In genomic region chr19:48636859-48637448, GRCh38 we compare ENCODE assay signal across 8 cellular contexts. TPM values are rescaled to one million over a fixed set of nuclear protein-coding genes. Genes with fewer than 3 reads are reported as not detected.
DNase-seq lines count a peak whose midpoint lies in the region; ATAC-seq lines count a peak whose summit lies in the region.

A gene with protein sequence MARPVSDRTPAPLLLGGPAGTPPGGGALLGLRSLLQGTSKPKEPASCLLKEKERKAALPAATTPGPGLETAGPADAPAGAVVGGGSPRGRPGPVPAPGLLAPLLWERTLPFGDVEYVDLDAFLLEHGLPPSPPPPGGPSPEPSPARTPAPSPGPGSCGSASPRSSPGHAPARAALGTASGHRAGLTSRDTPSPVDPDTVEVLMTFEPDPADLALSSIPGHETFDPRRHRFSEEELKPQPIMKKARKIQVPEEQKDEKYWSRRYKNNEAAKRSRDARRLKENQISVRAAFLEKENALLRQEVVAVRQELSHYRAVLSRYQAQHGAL (minus strand): TSS chr19:48637379. CDS start chr19:48636994, 385 bp downstream.

- no peaks in the 10 kb centered on the region for H3K9me3 ChIP-seq in CD8-positive, alpha-beta memory T cell (ENCODE audit: low read length)
- H3K9me3 ChIP-seq in HAP-1: peaks cover 2% of the 10 kb centered on the region; the same call in 1 of the 2 replicates
- no peaks in the 10 kb centered on the region for H3K9me3 ChIP-seq in SJCRH30 (replicated peaks)
- no peaks in the 10 kb centered on the region for H3K9me3 ChIP-seq in endocrine pancreas (ENCODE audit: control insufficient read depth, low read length)

- peaks cover 35 to 69% (median 42%) of the 10 kb centered on the region in 3 donors for H3K4me1 Mint-ChIP-seq in CD8-positive, alpha-beta memory T cell
- peaks cover 31 to 60% (median 55%) of the 10 kb centered on the region in 4 donors for H3K4me1 Mint-ChIP-seq in naive thymus-derived CD8-positive, alpha-beta T cell

- peaks cover 0 to 2% of the 10 kb centered on the region in 2 donors for H3K27me3 Mint-ChIP-seq in CD8-positive, alpha-beta memory T cell
- no peaks in the 10 kb centered on the region for H3K27me3 Mint-ChIP-seq in naive thymus-derived CD8-positive, alpha-beta T cell

- peaks cover 45% of the 10 kb centered on the region for H3K4me1 ChIP-seq in CD8-positive, alpha-beta memory T cell (ENCODE audit: insufficient read depth, low read length)
- H3K4me1 ChIP-seq in HAP-1: peaks cover 30% of the 10 kb centered on the region
- H3K4me1 ChIP-seq in SJCRH30: peaks cover 26% of the 10 kb centered on the region
- no peaks in the 10 kb centered on the region for H3K4me1 ChIP-seq in endocrine pancreas (ENCODE audit: control insufficient read depth, insufficient read depth, low read length)

- peak in 2 of 5 donors; percentile 20 to 67 for DNase-seq in CD8-positive, alpha-beta memory T cell
- no peak for DNase-seq in HAP-1 (ENCODE audit: low spot score in 2 of 2)
- DNase-seq in SJCRH30: no peak
- peak in 3 of 10 donors; percentile 34 to 47 (median 43) for DNase-seq in naive thymus-derived CD8-positive, alpha-beta T cell
- no peak for DNase-seq in NCI-H2081 treated with DMSO at 0.1 percent for 48 hours (lab: John Stamatoyannopoulos, UW)
- no peak for DNase-seq in effector CD8-positive, alpha-beta T cell (lab: John Stamatoyannopoulos, UW)

- peak within 1 kb of the TSS; percentile 97 for H3K4me3 ChIP-seq in CD8-positive, alpha-beta memory T cell (ENCODE audit: low read length)
- H3K4me3 ChIP-seq in HAP-1: peak within 1 kb of the TSS; percentile 66
- peak within 1 kb of the TSS; percentile 57 for H3K4me3 ChIP-seq in SJCRH30
- H3K4me3 ChIP-seq in endocrine pancreas (ENCODE audit: control insufficient read depth, insufficient read depth, low read length): peak within 1 kb of the TSS; percentile 62

- peak within 1 kb of the TSS; percentile 82 for H3K9ac ChIP-seq in endocrine pancreas (ENCODE audit: control insufficient read depth, insufficient read depth, low read length)

- CTCF ChIA-PET in CD8-positive, alpha-beta memory T cell (lab: Charles Lee): interaction anchor here (1.2 to 2.3 kb wide), 2 partner anchors 9 to 28 kb away, joined by 3 to 14 read pairs; partner anchors contain the start of gene CA11

- H3K36me3 Mint-ChIP-seq in CD8-positive, alpha-beta memory T cell: peaks cover 0 to 33% (median 0%) of the 10 kb centered on the region in 3 donors
- H3K36me3 Mint-ChIP-seq in naive thymus-derived CD8-positive, alpha-beta T cell: peaks cover 0 to 21% (median 4%) of the 10 kb centered on the region in 3 donors

- POLR2A ChIA-PET in CD8-positive, alpha-beta memory T cell (lab: Charles Lee): interaction anchor here (0.9 to 2.7 kb wide), 6 partner anchors 9 to 387 kb away, joined by 3 to 23 read pairs (median 5); partner anchors contain the start of genes CA11, RPL18 and SPHK2
- POLR2A ChIA-PET in naive thymus-derived CD8-positive, alpha-beta T cell (lab: Charles Lee): interaction anchor here (0.6 to 6.2 kb wide), 15 partner anchors 9 to 325 kb away, joined by 3 to 70 read pairs (median 5); partner anchors contain the start of genes CA11, FAM83E, RPL18 and SPHK2

- in situ Hi-C loops in HAP-1 (cut with MboI; ENCODE audit: low sequenced_read_pairs): no loop called here

- peak in 1 of 2 donors; percentile 2 for ATAC-seq in naive thymus-derived CD8-positive, alpha-beta T cell
- ATAC-seq in GM21423 (IDR thresholded peaks at IDR 0.05; ENCODE audit: unreplicated experiment): no peak

- H3K27ac ChIP-seq in CD8-positive, alpha-beta memory T cell (ENCODE audit: low read depth, low read length): peak within 1 kb of the TSS; percentile 97
- H3K27ac ChIP-seq in SJCRH30: peak within 1 kb of the TSS; percentile 88

- H3K9me3 Mint-ChIP-seq in CD8-positive, alpha-beta memory T cell: peaks cover 0 to 2% (median 0%) of the 10 kb centered on the region in 5 donors
- H3K9me3 Mint-ChIP-seq in naive thymus-derived CD8-positive, alpha-beta T cell: peaks cover 0 to 8% (median 0%) of the 10 kb centered on the region in 9 donors

- no peaks in the 10 kb centered on the region for H3K27me3 ChIP-seq in CD8-positive, alpha-beta memory T cell (ENCODE audit: insufficient read depth, low read length, poor library complexity, severe bottlenecking)
- no peaks in the 10 kb centered on the region for H3K27me3 ChIP-seq in HAP-1 (ENCODE audit: low read depth)
- no peaks in the 10 kb centered on the region for H3K27me3 ChIP-seq in SJCRH30
- H3K27me3 ChIP-seq in endocrine pancreas (ENCODE audit: control insufficient read depth, insufficient read depth, low read length): no peaks in the 10 kb centered on the region

- peaks cover 11% of the 10 kb centered on the region for H3K36me3 ChIP-seq in CD8-positive, alpha-beta memory T cell (ENCODE audit: insufficient read depth, low read length)
- peaks cover 19% of the 10 kb centered on the region for H3K36me3 ChIP-seq in HAP-1 (replicated peaks)
- H3K36me3 ChIP-seq in SJCRH30: no peaks in the 10 kb centered on the region
- no peaks in the 10 kb centered on the region for H3K36me3 ChIP-seq in endocrine pancreas (ENCODE audit: control insufficient read depth, insufficient read depth, low read length)

- H3K27ac Mint-ChIP-seq in CD8-positive, alpha-beta memory T cell: peak within 1 kb of the TSS; percentile 88 to 100 (median 98)
- peak within 1 kb of the TSS; percentile 97 to 100 (median 99) for H3K27ac Mint-ChIP-seq in naive thymus-derived CD8-positive, alpha-beta T cell

- H3K4me3 Mint-ChIP-seq in CD8-positive, alpha-beta memory T cell: peak within 1 kb of the TSS; percentile 84 to 100 (median 98)
- H3K4me3 Mint-ChIP-seq in naive thymus-derived CD8-positive, alpha-beta T cell: peak within 1 kb of the TSS; percentile 81 to 100 (median 98)

RNA-seq across cellular contexts. Expression of the gene that starts here (rescaled TPM):
- total RNA-seq in CD8-positive, alpha-beta memory T cell: 10 to 100 TPM; 10.9 to 12.1 TPM
- 84.1 TPM for polyA plus RNA-seq in CD8-positive, alpha-beta memory T cell
- total RNA-seq in SJCRH30 (2014; rRNA removed; shearing (Covaris generic)): 23.9 and 24.4 TPM in 2 replicates
- 10 to 100 TPM; 63.1 to 66.6 TPM for total RNA-seq in naive thymus-derived CD8-positive, alpha-beta T cell
- 10 to 100 TPM; 37.5 to 97.8 (median 63.1) TPM for polyA plus RNA-seq in naive thymus-derived CD8-positive, alpha-beta T cell
